In the genomic region with DNA sequence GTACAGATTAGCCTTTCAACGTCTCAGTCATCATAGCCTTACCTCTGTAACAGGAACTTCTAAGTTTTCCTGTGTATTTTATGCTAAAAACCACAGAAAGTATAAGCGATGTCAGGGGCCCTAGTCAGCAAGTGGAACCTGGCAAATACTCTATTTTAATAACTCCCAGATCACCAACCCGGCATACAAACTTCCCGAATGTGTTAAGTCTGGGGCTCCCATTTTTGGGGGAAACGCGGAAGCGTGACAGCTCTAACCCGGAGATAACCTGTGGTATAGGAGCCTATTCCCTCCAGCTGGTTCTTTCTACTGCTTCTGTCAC, we compare ENCODE assay signal across 7 cellular contexts. TPM values are rescaled to one million over a fixed set of nuclear protein-coding genes. Genes with fewer than 3 reads are reported as not detected.
DNase-seq lines count a peak whose midpoint lies in the region; ATAC-seq and TF ChIP-seq lines count a peak whose summit lies in the region.

No MANE protein-coding gene starts in this region.

- ATAC-seq in HCT116: no peak
- no peak for ATAC-seq in HG03108 (IDR thresholded peaks at IDR 0.05; ENCODE audit: unreplicated experiment)

- BruUV-seq in HCT116 (replicated peaks; lab: Mats Ljungman, UMichigan): no TSS peak

- H3K4me1 ChIP-seq in HCT116 (ENCODE audit: control insufficient read depth in 1 of 2, insufficient read depth in 2 of 2, low read length in 2 of 2): peaks cover 8 to 13% of the 10 kb centered on the region in 2 experiments; a peak in 3 of 4 replicates
- peaks cover 3% of the 10 kb centered on the region for H3K4me1 ChIP-seq in iPS-15b (ENCODE audit: control insufficient read depth, insufficient read depth, low read length)
- peaks cover 7% of the 10 kb centered on the region for H3K4me1 ChIP-seq in stomach smooth muscle (ENCODE audit: control insufficient read depth, insufficient read depth, low read length)

- H3K27me3 Mint-ChIP-seq in activated CD4-positive, alpha-beta memory T cell treated with anti-CD3 and anti-CD28 coated beads for 36 hours: no peaks in the 10 kb centered on the region

- H2AFZ ChIP-seq in HCT116 (ENCODE audit: low read depth, low read length, poor library complexity, severe bottlenecking): no peak overlapping the region

- intact Hi-C loops in HCT116 (cut with micrococcal nuclease): no loop called here
- intact Hi-C loops in activated CD4-positive, alpha-beta memory T cell treated with anti-CD3 and anti-CD28 coated beads for 36 hours (cut with micrococcal nuclease): loop anchor here (1.0 to 2.0 kb wide), 4 partner anchors 8 to 206 kb away; a partner anchor contains a TSS

- no peaks in the 10 kb centered on the region for H3K9me3 Mint-ChIP-seq in activated CD4-positive, alpha-beta memory T cell treated with anti-CD3 and anti-CD28 coated beads for 36 hours

- H3K4me1 Mint-ChIP-seq in activated CD4-positive, alpha-beta memory T cell treated with anti-CD3 and anti-CD28 coated beads for 36 hours (ENCODE audit: low read depth): peaks cover 37% of the 10 kb centered on the region

- no peaks in the 10 kb centered on the region for H3K9me3 ChIP-seq in HCT116 (ENCODE audit: control insufficient read depth in 1 of 2, insufficient read depth in 1 of 2, low read depth in 1 of 2, low read length in 2 of 2)
- no peaks in the 10 kb centered on the region for H3K9me3 ChIP-seq in iPS-15b (ENCODE audit: control insufficient read depth, insufficient read depth, low read length)
- H3K9me3 ChIP-seq in stomach smooth muscle (ENCODE audit: control insufficient read depth in 2 of 2, low read length in 2 of 2): no peaks in the 10 kb centered on the region

- RAD21 ChIA-PET in HCT116 (lab: Charles Lee; ENCODE audit: low non-redundant PET in 1 of 2, low total read pairs in 2 of 2, uncharacterized antibody in 2 of 2, unreplicated experiment in 2 of 2): interaction anchor here (0.6 to 1.1 kb wide), 2 partner anchors 36 to 483 kb away, joined by 3 read pairs; no protein-coding TSS in a partner anchor

- TF ChIP-seq RAD21 in HCT116 (IDR thresholded peaks at IDR 0.05; ENCODE audit: low read depth): no peak

- H3K27ac ChIP-seq in HCT116 (ENCODE audit: low read depth, low read length) (peak overlapping the region; percentile 70), stomach smooth muscle (ENCODE audit: low read length) (peak overlapping the region; percentile 78)

- H3K79me2 ChIP-seq in HCT116 (ENCODE audit: insufficient read depth, low read length): peaks cover 56% of the 10 kb centered on the region

- POLR2A ChIA-PET in HCT116 (lab: Charles Lee): interaction anchor here (2.4 kb wide), 1 partner anchor 205 kb away, joined by 20 read pairs; a partner anchor contains a TSS
- POLR2A ChIA-PET in activated CD4-positive, alpha-beta memory T cell treated with anti-CD3 and anti-CD28 coated beads for 36 hours (lab: Charles Lee): interaction anchor here (0.6 to 4.9 kb wide), 7 partner anchors 10 to 207 kb away, joined by 3 to 56 read pairs (median 3); a partner anchor contains a TSS

- H3K4me3 ChIP-seq in HCT116 (replicated peaks in 1 of 2; ENCODE audit: low read depth in 1 of 2, low read length in 2 of 2) (peak overlapping the region; percentile 97 to 100), iPS-15b (ENCODE audit: low read depth, low read length) (peak overlapping the region; percentile 96), stomach smooth muscle (ENCODE audit: low read length in 2 of 2) (peak overlapping the region; percentile 94 to 99)

- H3K36me3 ChIP-seq in HCT116 (ENCODE audit: control insufficient read depth in 1 of 2, insufficient read depth in 2 of 2, low read length in 2 of 2) (peaks cover 25 to 28% of the 10 kb centered on the region in 2 experiments), iPS-15b (ENCODE audit: control insufficient read depth, insufficient read depth, low read length) (peaks cover 16% of the 10 kb centered on the region), stomach smooth muscle (ENCODE audit: control insufficient read depth in 2 of 2, insufficient read depth in 2 of 2, low read length in 2 of 2) (peaks cover 8 to 16% of the 10 kb centered on the region in 2 donors)

- H3K9me2 ChIP-seq in HCT116 (ENCODE audit: insufficient read depth): no peaks in the 10 kb centered on the region

- peak overlapping the region; percentile 92 for H3K9ac ChIP-seq in HCT116 (ENCODE audit: low read length)
- H3K9ac ChIP-seq in iPS-15b (ENCODE audit: low read depth, low read length): peak overlapping the region; percentile 91
- peak overlapping the region; percentile 94 to 99 for H3K9ac ChIP-seq in stomach smooth muscle (ENCODE audit: low read length in 2 of 2)

- peak overlapping the region; percentile 98 for H3K4me3 Mint-ChIP-seq in activated CD4-positive, alpha-beta memory T cell treated with anti-CD3 and anti-CD28 coated beads for 36 hours

- DNase-seq in HCT116 (ENCODE audit: low read depth, low spot score) (no peak), hippocampal formation (lab: John Stamatoyannopoulos, UW) (no peak), DMS153 treated with DMSO at 0.1 percent for 48 hours (lab: John Stamatoyannopoulos, UW; ENCODE audit: unreplicated experiment) (no peak)
- DNase-seq in activated CD4-positive, alpha-beta memory T cell treated with anti-CD3 and anti-CD28 coated beads for 36 hours: no peak

- TF ChIP-seq POLR2A in HCT116 (IDR thresholded peaks at IDR 0.05; ENCODE audit: borderline replicate concordance, extremely low read depth, insufficient read depth, insufficient read length): no peak

- CTCF ChIA-PET in HCT116 (lab: Charles Lee): interaction anchor here (0.6 to 1.3 kb wide), 5 partner anchors 37 to 608 kb away, joined by 3 to 6 read pairs (median 3); no protein-coding TSS in a partner anchor
- CTCF ChIA-PET in activated CD4-positive, alpha-beta memory T cell treated with anti-CD3 and anti-CD28 coated beads for 36 hours (lab: Charles Lee): interaction anchor here (0.9 to 2.2 kb wide), 4 partner anchors 9 to 206 kb away, joined by 3 to 6 read pairs (median 4); a partner anchor contains a TSS

- no peak for TF ChIP-seq CTCF in HCT116 (IDR thresholded peaks at IDR 0.05 in 2 of 3, conservative IDR thresholded peaks at IDR 0.05 in 1 of 3; ENCODE audit: borderline replicate concordance in 1 of 3, insufficient read depth in 1 of 3, low read depth in 2 of 3, low read length in 2 of 3)

- H3K4me2 ChIP-seq in HCT116 (ENCODE audit: low read length): peak overlapping the region; percentile 79

- peak overlapping the region; percentile 89 for H3K27ac Mint-ChIP-seq in activated CD4-positive, alpha-beta memory T cell treated with anti-CD3 and anti-CD28 coated beads for 36 hours

- H3K27me3 ChIP-seq in HCT116 (ENCODE audit: insufficient read depth, low read length) (no peaks in the 10 kb centered on the region), iPS-15b (ENCODE audit: control insufficient read depth, insufficient read depth, low read length) (no peaks in the 10 kb centered on the region), stomach smooth muscle (ENCODE audit: control insufficient read depth in 1 of 2, insufficient read depth in 2 of 2, low read length in 2 of 2) (no peaks in the 10 kb centered on the region)

- peaks cover 12% of the 10 kb centered on the region for H4K20me1 ChIP-seq in HCT116 (ENCODE audit: insufficient read depth)

- peaks cover 46% of the 10 kb centered on the region for H3K36me3 Mint-ChIP-seq in activated CD4-positive, alpha-beta memory T cell treated with anti-CD3 and anti-CD28 coated beads for 36 hours

TF ChIP-seq in HCT116, 20 proteins besides CTCF, POLR2A, EP300 and RAD21:
- TF ChIP-seq CBX3 (IDR thresholded peaks at IDR 0.05; ENCODE audit: low read depth): no peak
- no peak for TF ChIP-seq SP1 (IDR thresholded peaks at IDR 0.05; ENCODE audit: low read depth)
- TF ChIP-seq ZNF274 (IDR thresholded peaks at IDR 0.05; ENCODE audit: low read depth, low read length): no peak
- TF ChIP-seq ELF1 (IDR thresholded peaks at IDR 0.05; ENCODE audit: borderline replicate concordance, low read depth): no peak
- TF ChIP-seq TCF7L2 (IDR thresholded peaks at IDR 0.05; ENCODE audit: borderline replicate concordance, extremely low read depth, insufficient read depth, insufficient read length): no peak
- TF ChIP-seq, protein P1, sequence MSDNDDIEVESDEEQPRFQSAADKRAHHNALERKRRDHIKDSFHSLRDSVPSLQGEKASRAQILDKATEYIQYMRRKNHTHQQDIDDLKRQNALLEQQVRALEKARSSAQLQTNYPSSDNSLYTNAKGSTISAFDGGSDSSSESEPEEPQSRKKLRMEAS (IDR thresholded peaks at IDR 0.05): no peak
- no peak for TF ChIP-seq FOSL1 (IDR thresholded peaks at IDR 0.05; ENCODE audit: low read depth)

RNA-seq across cellular contexts. Expression of a gene that starts 0.6 kb away (rescaled TPM):
- 93.2 TPM for total RNA-seq in HCT116 (2021; ENCODE audit: unreplicated experiment)
- 18.2 and 28.3 TPM in 2 replicates for polyA plus RNA-seq in HCT116 (2012)
- total RNA-seq in activated CD4-positive, alpha-beta memory T cell treated with anti-CD3 and anti-CD28 coated beads for 36 hours: 100 to 1,000 TPM; 244 to 252 TPM

RNA-seq across cellular contexts. Expression of a gene that starts 19.4 kb away (rescaled TPM):
- 91.5 TPM for total RNA-seq in HCT116 (2021; ENCODE audit: unreplicated experiment)
- 26.6 and 32.7 TPM in 2 replicates for polyA plus RNA-seq in HCT116 (2012)
- total RNA-seq in activated CD4-positive, alpha-beta memory T cell treated with anti-CD3 and anti-CD28 coated beads for 36 hours: 10 to 100 TPM; 68.8 to 74.5 TPM
